ENCODE assay signal across 28 cellular contexts in the genomic region with DNA sequence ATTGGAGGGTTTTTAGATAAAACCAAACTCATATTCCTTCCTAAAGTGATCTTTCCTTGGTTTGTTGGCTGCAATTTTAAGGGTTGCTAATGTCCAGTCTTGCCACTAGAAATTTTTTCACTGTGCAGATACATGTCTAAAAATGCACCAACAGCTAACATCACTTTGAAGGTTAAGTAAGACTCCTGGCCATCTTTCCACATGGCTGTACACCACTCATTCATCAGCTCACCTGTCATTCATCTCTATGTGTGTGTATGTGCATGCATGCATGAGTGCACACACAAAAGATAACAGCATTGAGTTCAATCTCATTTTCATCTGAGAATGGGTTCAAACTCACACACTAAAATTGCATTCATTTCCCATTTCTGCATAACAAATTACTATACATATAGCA.
"Had no signal": no experiment of that assay in that cellular context is flagged by ENCODE, and none has a peak within 500 bp of the region (broad histone marks: within the 10 kb centered on the region; RNA-seq: fewer than 3 reads in every experiment).

No MANE protein-coding gene starts in this region.

- H3K9me3 ChIP-seq: stomach, suprapubic skin, testis, thoracic aorta, thyroid gland, tibial artery, transverse colon, upper lobe of left lung, upper lobe of right lung, uterus, vagina had no signal

- H3K9me3 Mint-ChIP-seq: stimulated activated effector memory CD8-positive, alpha-beta T cell treated with anti-CD3 and anti-CD28 coated beads, Interleukin-12 subunit alpha, Interleukin-12 subunit beta, amount 100 ng/mL, for 72 hours; stimulated activated memory B cell treated with anti-CD40 and anti-IgM and Interleukin-4, amounts not matched to agents 10 μg/mL and 1 μg/mL and 100 μg/mL, for 72 hours; stimulated activated naive CD8-positive, alpha-beta T cell treated with anti-CD3 and anti-CD28 coated beads, Interleukin-15, Interleukin-2, amounts not matched to agents 100 ng/mL and 50 ng/mL, for 24 hours; type B pancreatic cell had no signal

- H3K27ac Mint-ChIP-seq: stimulated activated effector memory CD8-positive, alpha-beta T cell treated with anti-CD3 and anti-CD28 coated beads, Interleukin-12 subunit alpha, Interleukin-12 subunit beta, amount 100 ng/mL, for 72 hours; stimulated activated memory B cell treated with anti-CD40 and anti-IgM and Interleukin-4, amounts not matched to agents 10 μg/mL and 1 μg/mL and 100 μg/mL, for 72 hours; stimulated activated naive B cell treated with anti-CD40 and anti-IgM and Interleukin-4, amounts not matched to agents 10 μg/mL and 1 μg/mL and 100 μg/mL, for 72 hours; stimulated activated naive CD8-positive, alpha-beta T cell treated with anti-CD3 and anti-CD28 coated beads, Interleukin-15, amount 100 ng/mL, for 72 hours; stimulated activated naive CD8-positive, alpha-beta T cell treated with anti-CD3 and anti-CD28 coated beads, Interleukin-15, Interleukin-2, amounts not matched to agents 100 ng/mL and 50 ng/mL, for 24 hours; type B pancreatic cell had no signal

- H3K27ac ChIP-seq: stomach, suprapubic skin, testis, thoracic aorta, thyroid gland, tibial artery, tibial nerve, transverse colon, upper lobe of left lung, upper lobe of right lung, uterus, vagina had no signal

- H3K27me3 Mint-ChIP-seq: stimulated activated memory B cell treated with anti-CD40 and anti-IgM and Interleukin-4, amounts not matched to agents 10 μg/mL and 1 μg/mL and 100 μg/mL, for 72 hours; stimulated activated naive CD8-positive, alpha-beta T cell treated with anti-CD3 and anti-CD28 coated beads, Interleukin-15, amount 100 ng/mL, for 72 hours; type B pancreatic cell had no signal

- H3K4me1 ChIP-seq: stomach, suprapubic skin, testis, thyroid gland, tibial artery, tibial nerve, transverse colon, upper lobe of left lung, upper lobe of right lung, uterus, vagina had no signal

- DNase-seq: stimulated activated CD4-positive, alpha-beta T cell treated with anti-CD3 and anti-CD28 coated beads, Interleukin-2, amount 100 ng/mL, for 48 hours; stimulated activated CD4-positive, alpha-beta T cell treated with anti-CD3 and anti-CD28 coated beads, Interleukin-4, amount 100 ng/mL, for 1 hour; stimulated activated CD4-positive, alpha-beta T cell treated with anti-CD3 and anti-CD28 coated beads, Interleukin-4, amount 100 ng/mL, for 24 hours; stimulated activated CD4-positive, alpha-beta T cell treated with anti-CD3 and anti-CD28 coated beads, Interleukin-4, amount 100 ng/mL, for 4 hours; stimulated activated CD8-positive, alpha-beta memory T cell treated with anti-CD3 and anti-CD28 coated beads, Interleukin-4, amount 100 ng/mL, for 48 hours; stimulated activated naive B cell treated with anti-CD40 and anti-IgM and Interleukin-4, amounts not matched to agents 10 μg/mL and 1 μg/mL and 100 μg/mL, for 72 hours; stimulated activated naive CD4-positive, alpha-beta T cell; stimulated activated naive CD4-positive, alpha-beta T cell treated with Interleukin-2 at 50 U/mL for 16 hours; stimulated activated naive CD8-positive, alpha-beta T cell treated with anti-CD3 and anti-CD28 coated beads, Interleukin-15, amount 100 ng/mL, for 72 hours; stimulated activated naive CD8-positive, alpha-beta T cell treated with anti-CD3 and anti-CD28 coated beads, Interleukin-15, Interleukin-2, amounts not matched to agents 100 U/mL and 50 U/mL, for 24 hours; stomach; substantia nigra; testis; thyroid gland; tibial artery; transverse colon; trophoblast cell; upper lobe of left lung; upper lobe of right lung; uterus had no signal

- H3K27me3 ChIP-seq: stomach, suprapubic skin, testis, thyroid gland, tibial artery, tibial nerve, transverse colon, upper lobe of left lung, upper lobe of right lung, uterus, vagina had no signal

- H3K4me3 Mint-ChIP-seq: stimulated activated effector memory CD8-positive, alpha-beta T cell treated with anti-CD3 and anti-CD28 coated beads, Interleukin-12 subunit alpha, Interleukin-12 subunit beta, amount 100 ng/mL, for 72 hours; stimulated activated memory B cell treated with anti-CD40 and anti-IgM and Interleukin-4, amounts not matched to agents 10 μg/mL and 1 μg/mL and 100 μg/mL, for 72 hours; stimulated activated naive B cell treated with anti-CD40 and anti-IgM and Interleukin-4, amounts not matched to agents 10 μg/mL and 1 μg/mL and 100 μg/mL, for 72 hours; stimulated activated naive CD8-positive, alpha-beta T cell treated with anti-CD3 and anti-CD28 coated beads, Interleukin-15, amount 100 ng/mL, for 72 hours; stimulated activated naive CD8-positive, alpha-beta T cell treated with anti-CD3 and anti-CD28 coated beads, Interleukin-15, Interleukin-2, amounts not matched to agents 100 ng/mL and 50 ng/mL, for 24 hours; type B pancreatic cell had no signal

- H3K4me3 ChIP-seq: stomach, suprapubic skin, testis, thoracic aorta, thyroid gland, tibial artery, tibial nerve, transverse colon, upper lobe of left lung, upper lobe of right lung, uterus, vagina had no signal

- H3K36me3 Mint-ChIP-seq: stimulated activated effector memory CD8-positive, alpha-beta T cell treated with anti-CD3 and anti-CD28 coated beads, Interleukin-12 subunit alpha, Interleukin-12 subunit beta, amount 100 ng/mL, for 72 hours; stimulated activated memory B cell treated with anti-CD40 and anti-IgM and Interleukin-4, amounts not matched to agents 10 μg/mL and 1 μg/mL and 100 μg/mL, for 72 hours; stimulated activated naive B cell treated with anti-CD40 and anti-IgM and Interleukin-4, amounts not matched to agents 10 μg/mL and 1 μg/mL and 100 μg/mL, for 72 hours; type B pancreatic cell had no signal

- H3K36me3 ChIP-seq: stomach, suprapubic skin, thoracic aorta, thyroid gland, tibial artery, tibial nerve, transverse colon, upper lobe of left lung, upper lobe of right lung, uterus, vagina had no signal

- ATAC-seq: stimulated activated effector memory CD8-positive, alpha-beta T cell treated with anti-CD3 and anti-CD28 coated beads, Interleukin-12 subunit alpha, Interleukin-12 subunit beta, amount 100 ng/mL, for 72 hours; stimulated activated memory B cell treated with anti-CD40 and anti-IgM and Interleukin-4, amounts not matched to agents 10 μg/mL and 1 μg/mL and 100 μg/mL, for 72 hours; stimulated activated naive B cell treated with anti-CD40 and anti-IgM and Interleukin-4, amounts not matched to agents 10 μg/mL and 1 μg/mL and 100 μg/mL, for 72 hours; stimulated activated naive CD8-positive, alpha-beta T cell treated with anti-CD3 and anti-CD28 coated beads, Interleukin-15, amount 100 ng/mL, for 72 hours; stimulated activated naive CD8-positive, alpha-beta T cell treated with anti-CD3 and anti-CD28 coated beads, Interleukin-15, Interleukin-2, amounts not matched to agents 100 U/mL and 50 U/mL, for 24 hours; upper lobe of right lung had no signal

- H3K4me1 Mint-ChIP-seq: stimulated activated effector memory CD8-positive, alpha-beta T cell treated with anti-CD3 and anti-CD28 coated beads, Interleukin-12 subunit alpha, Interleukin-12 subunit beta, amount 100 ng/mL, for 72 hours; stimulated activated memory B cell treated with anti-CD40 and anti-IgM and Interleukin-4, amounts not matched to agents 10 μg/mL and 1 μg/mL and 100 μg/mL, for 72 hours; stimulated activated naive B cell treated with anti-CD40 and anti-IgM and Interleukin-4, amounts not matched to agents 10 μg/mL and 1 μg/mL and 100 μg/mL, for 72 hours; stimulated activated naive CD8-positive, alpha-beta T cell treated with anti-CD3 and anti-CD28 coated beads, Interleukin-15, amount 100 ng/mL, for 72 hours had no signal
